ENCODE assay signal across 8 cellular contexts in the genomic region with DNA sequence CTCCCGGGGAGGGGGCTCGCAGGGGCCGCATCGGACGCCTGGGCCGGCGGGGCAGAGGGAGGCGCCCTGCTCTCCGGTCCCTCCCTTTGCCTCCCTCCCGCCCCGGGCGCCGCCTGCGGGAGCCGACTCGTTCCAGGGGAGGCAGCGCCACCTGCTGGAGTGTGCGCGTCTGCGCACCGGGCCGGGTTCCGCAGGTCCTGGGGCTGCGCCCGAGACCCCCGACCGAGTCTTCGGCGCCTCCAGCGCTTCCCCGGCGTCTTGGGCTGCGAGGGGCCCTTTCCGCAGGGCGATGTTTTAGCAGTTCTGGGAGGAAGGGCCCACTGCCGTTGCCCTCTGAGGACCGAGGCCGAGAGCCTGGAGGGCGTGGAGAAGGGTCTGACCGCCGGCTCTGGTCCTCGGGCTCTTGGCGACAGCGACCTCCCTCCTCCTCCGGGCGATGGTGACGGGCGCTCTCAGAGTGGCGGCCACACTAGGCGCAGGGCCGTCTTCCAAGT.
DNase-seq lines count a peak whose midpoint lies in the region; ATAC-seq, FAIRE-seq and TF ChIP-seq lines count a peak whose summit lies in the region.

No MANE protein-coding gene starts in this region.

- H3K9me3 ChIP-seq in adipocyte (ENCODE audit: control insufficient read depth, low read length): no peaks in the 10 kb centered on the region
- H3K9me3 ChIP-seq in left ventricle myocardium inferior (replicated peaks): no peaks in the 10 kb centered on the region
- no peaks in the 10 kb centered on the region for H3K9me3 ChIP-seq in upper lobe of left lung

- H3K4me1 ChIP-seq in adipocyte (ENCODE audit: control insufficient read depth, insufficient read depth, low read length): peaks cover 7% of the 10 kb centered on the region
- peaks cover 24% of the 10 kb centered on the region for H3K4me1 ChIP-seq in left ventricle myocardium inferior
- H3K4me1 ChIP-seq in upper lobe of left lung: peaks cover 10 to 14% (median 13%) of the 10 kb centered on the region in 4 donors

- intact Hi-C loops in left ventricle myocardium inferior (cut with micrococcal nuclease): loop anchor here (2.0 kb wide), 1 partner anchor 160 kb away; no protein-coding TSS in a partner anchor
- intact Hi-C loops in posterior vena cava (cut with DNase I): loop anchor here (2.0 to 5.0 kb wide), 2 partner anchors 160 kb away; no protein-coding TSS in a partner anchor

- peak overlapping the region; percentile 77 for H3K9ac ChIP-seq in adipocyte (ENCODE audit: low read length)

- H3K36me3 ChIP-seq in adipocyte (ENCODE audit: control insufficient read depth, insufficient read depth, low read length, severe bottlenecking): no peaks in the 10 kb centered on the region
- H3K36me3 ChIP-seq in left ventricle myocardium inferior: no peaks in the 10 kb centered on the region
- no peaks in the 10 kb centered on the region for H3K36me3 ChIP-seq in upper lobe of left lung

- TF ChIP-seq POLR2A in H54 (IDR thresholded peaks at IDR 0.05; ENCODE audit: low read depth, low read length): no peak
- TF ChIP-seq POLR2A in upper lobe of left lung (IDR thresholded peaks at IDR 0.05): no peak

- peak; percentile 91 to 98 for ATAC-seq in upper lobe of left lung (ENCODE audit: low FRiP score in 2 of 2)

- no peak for FAIRE-seq in H54 (lab: Jason Lieb, UNC)

- DNase-seq in CMK (ENCODE audit: low read depth): peak; percentile 56
- DNase-seq in H54 (ENCODE audit: insufficient read length, low spot score): peak; percentile 90
- peak; percentile 33 for DNase-seq in NCI-H1436 treated with DMSO at 0.1 percent for 48 hours (lab: John Stamatoyannopoulos, UW)
- peak; percentile 68 to 82 (median 81) for DNase-seq in T-helper 1 cell
- DNase-seq in adipocyte (ENCODE audit: low read depth): peak; percentile 94
- peak; percentile 87 for DNase-seq in left ventricle myocardium inferior
- DNase-seq in posterior vena cava (ENCODE audit: low spot score): peak; percentile 96
- peak; percentile 86 to 98 for DNase-seq in upper lobe of left lung

- H3K27ac ChIP-seq in left ventricle myocardium inferior (replicated peaks): peak overlapping the region; percentile 55
- H3K27ac ChIP-seq in upper lobe of left lung: peak overlapping the region in 2 of 4 donors; percentile 64 to 75

- H3K4me3 ChIP-seq in adipocyte (ENCODE audit: low read length) (peak overlapping the region; percentile 76), left ventricle myocardium inferior (peak overlapping the region; percentile 71), upper lobe of left lung (peak overlapping the region; percentile 36 to 65 (median 50))

- no peak for TF ChIP-seq EP300 in upper lobe of left lung (IDR thresholded peaks at IDR 0.05)

- 1% methylated on average over 48 of the region's 51 CpGs; no CpG with 5 or more reads in 1 of the 2 donors for WGBS in upper lobe of left lung, 2 donors

- H3K27me3 ChIP-seq in adipocyte (replicated peaks; ENCODE audit: control insufficient read depth, insufficient read depth, low read length) (peaks cover 9% of the 10 kb centered on the region), left ventricle myocardium inferior (ENCODE audit: low read depth) (peaks cover 12% of the 10 kb centered on the region), upper lobe of left lung (no peaks in the 10 kb centered on the region)

- peak; percentile 98 for TF ChIP-seq CTCF in left ventricle myocardium inferior (IDR thresholded peaks at IDR 0.05; ENCODE audit: borderline replicate concordance)
- peak; percentile 95 to 100 (median 99) for TF ChIP-seq CTCF in upper lobe of left lung (IDR thresholded peaks at IDR 0.05)

Comparison
In these comparisons a context has a peak if more than half of its experiments do, and no peak if none do; other contexts are left out.
1. DNase-seq: peak in every context shown above with its lines; median percentile 96 in posterior vena cava; 94 in adipocyte; 92 in upper lobe of left lung; 90 in H54; 87 in left ventricle myocardium inferior; 81 in T-helper 1 cell; 56 in CMK; 33 in NCI-H1436 treated with DMSO at 0.1 percent for 48 hours.